ENCODE assay signal across 17 cellular contexts in the genomic region with DNA sequence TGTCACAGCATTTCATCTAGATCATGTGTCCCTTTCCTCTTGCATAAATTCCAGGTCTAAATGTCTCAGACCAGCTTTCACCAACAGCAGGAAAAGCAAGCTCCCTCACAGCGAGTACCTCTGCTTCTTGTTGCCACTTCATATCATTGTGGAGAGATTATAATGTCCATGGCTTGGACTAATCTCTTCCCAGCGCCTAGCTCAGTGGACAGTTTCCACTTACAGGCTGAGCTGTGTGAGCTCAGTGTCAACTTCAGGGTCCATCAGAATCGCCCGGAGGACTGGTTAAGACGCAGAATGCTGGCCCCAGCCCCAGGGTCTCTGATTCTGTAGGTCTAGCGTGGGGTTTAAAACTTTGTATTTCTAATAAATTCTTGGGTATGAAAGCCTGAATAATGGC. TPM values are rescaled to one million over a fixed set of nuclear protein-coding genes. Genes with fewer than 3 reads are reported as not detected.
DNase-seq lines count a peak whose midpoint lies in the region; ATAC-seq, FAIRE-seq and TF ChIP-seq lines count a peak whose summit lies in the region.
"Had no signal": no experiment of that assay in that cellular context is flagged by ENCODE, and none has a peak within 500 bp of the region (broad histone marks: within the 10 kb centered on the region; RNA-seq: fewer than 3 reads in every experiment).

No MANE protein-coding gene starts in this region.

- H3K4me3 ChIP-seq in CD4-positive, CD25-positive, alpha-beta regulatory T cell (ENCODE audit: low read depth, low read length): no peak overlapping the region
- H3K4me3 ChIP-seq in pancreas: no peak overlapping the region

- WGBS in pancreas, 2 donors: 86 to 87% methylated on average over 6 of the region's 6 CpGs

- no peaks in the 10 kb centered on the region for H3K27me3 ChIP-seq in CD4-positive, CD25-positive, alpha-beta regulatory T cell (ENCODE audit: control insufficient read depth, insufficient read depth, low read length)
- no peaks in the 10 kb centered on the region for H3K27me3 ChIP-seq in pancreas

- peak overlapping the region in 2 of 3 donors; percentile 83 to 89 for H3K27ac Mint-ChIP-seq in CD4-positive, CD25-positive, alpha-beta regulatory T cell
- H3K27ac Mint-ChIP-seq in activated T-helper 17 cell treated with anti-CD3 and anti-CD28 coated beads, Interleukin-2, amount 50 U/mL, for 72 hours: peak overlapping the region; percentile 3
- no peak overlapping the region for H3K27ac Mint-ChIP-seq in osteocyte (ENCODE audit: unreplicated experiment)
- H3K27ac Mint-ChIP-seq: B cell, HFFc6 had no signal

- no peaks in the 10 kb centered on the region for H3K9me3 ChIP-seq in CD4-positive, CD25-positive, alpha-beta regulatory T cell (ENCODE audit: control insufficient read depth in 2 of 2, low read length in 2 of 2)
- H3K9me3 ChIP-seq in pancreas: no peaks in the 10 kb centered on the region

- intact Hi-C loops in pancreas (cut with DNase I): no loop called here

- no peak overlapping the region for H3K27ac ChIP-seq in CD4-positive, CD25-positive, alpha-beta regulatory T cell (ENCODE audit: insufficient read depth, low read length, poor library complexity, severe bottlenecking)
- no peak overlapping the region for H3K27ac ChIP-seq in pancreas
- H3K27ac ChIP-seq: HL-60 had no signal

- H3K27me3 Mint-ChIP-seq in CD4-positive, CD25-positive, alpha-beta regulatory T cell: no peaks in the 10 kb centered on the region
- no peaks in the 10 kb centered on the region for H3K27me3 Mint-ChIP-seq in activated T-helper 17 cell treated with anti-CD3 and anti-CD28 coated beads, Interleukin-2, amount 50 U/mL, for 72 hours
- H3K27me3 Mint-ChIP-seq in osteocyte (ENCODE audit: unreplicated experiment): no peaks in the 10 kb centered on the region
- H3K27me3 Mint-ChIP-seq: B cell had no signal

- DNase-seq in CD4-positive, CD25-positive, alpha-beta regulatory T cell: no peak
- DNase-seq in D721Med (ENCODE audit: insufficient read length, low spot score): no peak
- peak; percentile 67 for DNase-seq in osteocyte (ENCODE audit: extremely low spot score, unreplicated experiment)
- no peak for DNase-seq in pancreas
- no peak for DNase-seq in RPMI8226
- DNase-seq: C1 segment of cervical spinal cord; CD4-positive, alpha-beta memory T cell; GF-D8; HCEC 1CT; HFFc6 had no signal

- ATAC-seq in CD4-positive, CD25-positive, alpha-beta regulatory T cell (ENCODE audit: low read depth in 2 of 2): no peak
- ATAC-seq in activated T-helper 17 cell treated with anti-CD3 and anti-CD28 coated beads, Interleukin-2, amount 50 U/mL, for 72 hours (replicated peaks): no peak
- no peak for ATAC-seq in pancreas
- ATAC-seq in HG03097 (IDR thresholded peaks at IDR 0.05; ENCODE audit: low FRiP score, unreplicated experiment): no peak

- H3K4me3 Mint-ChIP-seq in CD4-positive, CD25-positive, alpha-beta regulatory T cell: peak overlapping the region in 2 of 4 donors; percentile 8 to 27
- no peak overlapping the region for H3K4me3 Mint-ChIP-seq in activated T-helper 17 cell treated with anti-CD3 and anti-CD28 coated beads, Interleukin-2, amount 50 U/mL, for 72 hours
- no peak overlapping the region for H3K4me3 Mint-ChIP-seq in osteocyte (ENCODE audit: unreplicated experiment)
- H3K4me3 Mint-ChIP-seq: B cell; CD4-positive, alpha-beta memory T cell; HFFc6 had no signal

- FAIRE-seq in D721Med (lab: Jason Lieb, UNC): peak; percentile 16
- no peak for FAIRE-seq in pancreas (lab: Jason Lieb, UNC)
- FAIRE-seq: A204.1, GM19239 had no signal

- peaks cover 0 to 2% (median 0%) of the 10 kb centered on the region in 7 donors for H3K9me3 Mint-ChIP-seq in CD4-positive, CD25-positive, alpha-beta regulatory T cell
- no peaks in the 10 kb centered on the region for H3K9me3 Mint-ChIP-seq in activated T-helper 17 cell treated with anti-CD3 and anti-CD28 coated beads, Interleukin-2, amount 50 U/mL, for 72 hours
- no peaks in the 10 kb centered on the region for H3K9me3 Mint-ChIP-seq in osteocyte (ENCODE audit: unreplicated experiment)
- H3K9me3 Mint-ChIP-seq: CD4-positive, alpha-beta memory T cell; HFFc6 had no signal

- no peaks in the 10 kb centered on the region for H3K36me3 ChIP-seq in CD4-positive, CD25-positive, alpha-beta regulatory T cell (ENCODE audit: control insufficient read depth, insufficient read depth, low read length)
- no peaks in the 10 kb centered on the region for H3K36me3 ChIP-seq in pancreas

- TF ChIP-seq CTCF in D721Med (IDR thresholded peaks at IDR 0.05; ENCODE audit: insufficient read depth, missing control alignments): no peak
- TF ChIP-seq CTCF in osteocyte (IDR thresholded peaks at IDR 0.05): no peak
- TF ChIP-seq CTCF in pancreas (IDR thresholded peaks at IDR 0.05): no peak

- peaks cover 3 to 64% (median 34%) of the 10 kb centered on the region in 4 donors for H3K4me1 Mint-ChIP-seq in CD4-positive, CD25-positive, alpha-beta regulatory T cell
- peaks cover 45% of the 10 kb centered on the region for H3K4me1 Mint-ChIP-seq in activated T-helper 17 cell treated with anti-CD3 and anti-CD28 coated beads, Interleukin-2, amount 50 U/mL, for 72 hours
- H3K4me1 Mint-ChIP-seq in osteocyte (ENCODE audit: unreplicated experiment): no peaks in the 10 kb centered on the region

- H3K4me1 ChIP-seq in CD4-positive, CD25-positive, alpha-beta regulatory T cell (ENCODE audit: control insufficient read depth, insufficient read depth, low read length, poor library complexity, severe bottlenecking): peaks cover 49% of the 10 kb centered on the region
- peaks cover 12 to 21% (median 21%) of the 10 kb centered on the region in 3 donors for H3K4me1 ChIP-seq in pancreas

- no peaks in the 10 kb centered on the region for H3K36me3 Mint-ChIP-seq in CD4-positive, CD25-positive, alpha-beta regulatory T cell
- no peaks in the 10 kb centered on the region for H3K36me3 Mint-ChIP-seq in activated T-helper 17 cell treated with anti-CD3 and anti-CD28 coated beads, Interleukin-2, amount 50 U/mL, for 72 hours (ENCODE audit: low read depth)
- no peaks in the 10 kb centered on the region for H3K36me3 Mint-ChIP-seq in osteocyte (ENCODE audit: unreplicated experiment)
- H3K36me3 Mint-ChIP-seq: CD4-positive, alpha-beta memory T cell had no signal

RNA-seq across cellular contexts. Expression of a gene that starts 54.7 kb away (rescaled TPM):
- total RNA-seq in CD4-positive, CD25-positive, alpha-beta regulatory T cell: 0.64 TPM
- 1 to 10 TPM in 1 of 4 donors, under 1 TPM in 3; 0.08 to 1.0 (median 0.30) TPM for polyA plus RNA-seq in CD4-positive, CD25-positive, alpha-beta regulatory T cell
- total RNA-seq in activated T-helper 17 cell treated with anti-CD3 and anti-CD28 coated beads, Interleukin-2, amount 50 U/mL, for 72 hours: 1 to 10 TPM in 1 of 2 donors, under 1 TPM in 1; 0.26 to 1.3 TPM
- total RNA-seq in osteocyte (not detected in 2 replicates), pancreas (10 to 100 TPM; 14.8 to 30.5 (median 19.9) TPM)
- polyA plus RNA-seq in pancreas: 10 to 100 TPM; 20.3 to 25.2 TPM
- total RNA-seq: CD4-positive, alpha-beta memory T cell; H4; HFFc6 had no signal
